Comparison of ENCODE assay signal across 9 cellular contexts in genomic region chr21:44303490-44303981, GRCh38. TPM values are rescaled to one million over a fixed set of nuclear protein-coding genes. Genes with fewer than 3 reads are reported as not detected.
DNase-seq lines count a peak whose midpoint lies in the region; ATAC-seq and TF ChIP-seq lines count a peak whose summit lies in the region.
"Had no signal": no experiment of that assay in that cellular context is flagged by ENCODE, and none has a peak within 500 bp of the region (broad histone marks: within the 10 kb centered on the region; RNA-seq: fewer than 3 reads in every experiment).

No MANE protein-coding gene starts in this region.

- intact Hi-C loops in body of pancreas (cut with DNase I): no loop called here

- no peaks in the 10 kb centered on the region for H3K27me3 Mint-ChIP-seq in progenitor cell of endocrine pancreas

- DNase-seq in NCI-H82 (lab: John Stamatoyannopoulos, UW) (peak; percentile 58), body of pancreas (peak in 3 of 4 donors; percentile 47 to 56 (median 53)), progenitor cell of endocrine pancreas (ENCODE audit: low spot score, unreplicated experiment) (peak; percentile 22), SIG-M5 treated with dmso at 0.1 percent for 504 hours (lab: John Stamatoyannopoulos, UW; ENCODE audit: unreplicated experiment) (no peak), SKM-1 (lab: John Stamatoyannopoulos, UW; ENCODE audit: unreplicated experiment) (no peak)
- DNase-seq: NCI-H1436 treated with DMSO at 0.1 percent for 48 hours; SK-N-SH; stimulated activated CD4-positive, alpha-beta T cell treated with anti-CD3 and anti-CD28 coated beads, Interleukin-4, amount 100 ng/mL, for 1 hour had no signal

- H3K4me1 ChIP-seq in body of pancreas: peaks cover 53% of the 10 kb centered on the region

- H3K4me3 ChIP-seq in body of pancreas: no peak overlapping the region

- no peak for TF ChIP-seq CTCF in body of pancreas (IDR thresholded peaks at IDR 0.05)
- TF ChIP-seq CTCF in progenitor cell of endocrine pancreas (IDR thresholded peaks at IDR 0.05; ENCODE audit: unreplicated experiment): peak; percentile 27

- no peaks in the 10 kb centered on the region for H3K36me3 ChIP-seq in body of pancreas (replicated peaks in 1 of 2; ENCODE audit: insufficient read depth in 1 of 2, low read depth in 2 of 2)

- H3K36me3 Mint-ChIP-seq in progenitor cell of endocrine pancreas (ENCODE audit: insufficient read depth): peaks cover 6% of the 10 kb centered on the region

- H3K27me3 ChIP-seq in body of pancreas: no peaks in the 10 kb centered on the region

- peak overlapping the region; percentile 96 for H3K27ac Mint-ChIP-seq in progenitor cell of endocrine pancreas

- H3K9me3 ChIP-seq in body of pancreas: no peaks in the 10 kb centered on the region
- H3K9me3 ChIP-seq: SK-N-SH had no signal

- no peak for TF ChIP-seq POLR2A in body of pancreas (IDR thresholded peaks at IDR 0.05)

- peak overlapping the region; percentile 70 for H3K4me3 Mint-ChIP-seq in progenitor cell of endocrine pancreas (ENCODE audit: low read depth)

- peak; percentile 7 for ATAC-seq in body of pancreas

- H3K27ac ChIP-seq in body of pancreas: peak overlapping the region in 3 of 4 donors; percentile 14 to 69 (median 66)

- no peaks in the 10 kb centered on the region for H3K9me3 Mint-ChIP-seq in progenitor cell of endocrine pancreas (ENCODE audit: low read depth)

- peaks cover 32% of the 10 kb centered on the region for H3K4me1 Mint-ChIP-seq in progenitor cell of endocrine pancreas (ENCODE audit: low read depth)

- WGBS in body of pancreas, 2 donors: 53 to 61% methylated on average over 12 of the region's 12 CpGs

RNA-seq across cellular contexts. Expression of gene PFKL, which starts 3.7 kb away (rescaled TPM):
- total RNA-seq in body of pancreas: 100 to 1,000 TPM in 1 of 2 donors, 10 to 100 TPM in 1; 56.8 to 104 TPM
- 120 and 132 TPM in 2 replicates for total RNA-seq in progenitor cell of endocrine pancreas

RNA-seq across cellular contexts. Expression of gene AIRE, which starts 17.9 kb away (rescaled TPM):
- total RNA-seq in body of pancreas: 1 to 10 TPM in 1 of 2 donors, not detected in 1; 1.0 TPM
- not detected in 2 replicates for total RNA-seq in progenitor cell of endocrine pancreas
- total RNA-seq: mesenteric fat pad had no signal

RNA-seq across cellular contexts. Expression of gene CFAP410, which starts 35.7 kb away (rescaled TPM):
- total RNA-seq in body of pancreas (10 to 100 TPM; 24.6 to 43.8 TPM), progenitor cell of endocrine pancreas (32.4 and 32.5 TPM in 2 replicates)

RNA-seq across cellular contexts. Expression of gene DNMT3L, which starts 41.8 kb away (rescaled TPM):
- total RNA-seq in body of pancreas (not detected), progenitor cell of endocrine pancreas (not detected in 2 replicates)
- total RNA-seq: mesenteric fat pad had no signal

RNA-seq across cellular contexts. Expression of gene TRPM2, which starts 49.9 kb away (rescaled TPM):
- total RNA-seq in body of pancreas: 1 to 10 TPM; 2.1 to 2.3 TPM
- 0.16 and 0.17 TPM in 2 replicates for total RNA-seq in progenitor cell of endocrine pancreas

Comparison
In these comparisons a context has a peak if more than half of its experiments do, and no peak if none do; other contexts are left out.
1. DNase-seq: peak in NCI-H82 (single experiment), body of pancreas (3 of 4) and progenitor cell of endocrine pancreas (single experiment); none in SIG-M5 treated with dmso at 0.1 percent for 504 hours (single experiment) and SKM-1 (single experiment).